In genomic region chr1:11784993-11785769, GRCh38 we compare ENCODE assay signal across 2 cellular contexts.
TF ChIP-seq lines count a peak whose summit lies in the region.

No MANE protein-coding gene starts in this region.

TF ChIP-seq in IMR-90, 13 proteins besides CTCF, POLR2A, EP300 and RAD21:
- TF ChIP-seq MAZ (IDR thresholded peaks at IDR 0.05; ENCODE audit: borderline replicate concordance, low read depth, low read length) (peak; percentile 37; the same call in 1 of the 2 replicates), SMC3 (IDR thresholded peaks at IDR 0.05; ENCODE audit: low read depth, low read length) (peak; percentile 41; the same call in 1 of the 2 replicates), ELK1 (IDR thresholded peaks at IDR 0.05; ENCODE audit: borderline replicate concordance, low read depth, low read length) (no peak), FOS (IDR thresholded peaks at IDR 0.05; ENCODE audit: low read depth, low read length) (no peak), RFX5 (IDR thresholded peaks at IDR 0.05; ENCODE audit: low read depth, low read length) (no peak), NFE2L2 (IDR thresholded peaks at IDR 0.05; ENCODE audit: low read depth, low read length) (no peak)

TF ChIP-seq in H1, 55 proteins besides CTCF, POLR2A, EP300 and RAD21:
- TF ChIP-seq TBP (IDR thresholded peaks at IDR 0.05; ENCODE audit: low read depth, low read length), result peak; percentile 52; the same call in 1 of the 2 replicates
- TF ChIP-seq ASH2L (IDR thresholded peaks at IDR 0.05; ENCODE audit: low read length), result peak; percentile 40
- peak; percentile 49; the same call in 1 of the 2 replicates for TF ChIP-seq TAF1 (IDR thresholded peaks at IDR 0.05; ENCODE audit: low read depth, low read length)
- TF ChIP-seq CHD2 (IDR thresholded peaks at IDR 0.05; ENCODE audit: low read length), result no peak
- no peak for TF ChIP-seq SUZ12 (IDR thresholded peaks at IDR 0.05; ENCODE audit: low read length)
- no peak for TF ChIP-seq SAP30 (IDR thresholded peaks at IDR 0.05; ENCODE audit: insufficient read depth, insufficient replicate concordance, low read length)
- TF ChIP-seq HDAC2 (IDR thresholded peaks at IDR 0.05; ENCODE audit: borderline replicate concordance in 1 of 2, low read depth in 2 of 2, low read length in 2 of 2), result peak in 1 of 2 experiments; percentile 66; a peak in 1 of 4 replicates
- 0 out of 2 replicates have a peak, but pooled peaks have one; percentile 3 for TF ChIP-seq SRF (IDR thresholded peaks at IDR 0.05; ENCODE audit: low read depth, low read length)
- no peak for TF ChIP-seq CBX5 (IDR thresholded peaks at IDR 0.05; ENCODE audit: low read depth, low read length)
- 0 out of 2 replicates have a peak, but pooled peaks have one; percentile 51 for TF ChIP-seq YY1 (IDR thresholded peaks at IDR 0.05; ENCODE audit: low read depth, low read length)
- TF ChIP-seq SIN3A (conservative IDR thresholded peaks at IDR 0.05 in 1 of 2, IDR thresholded peaks at IDR 0.05 in 1 of 2; ENCODE audit: low read depth in 1 of 2, low read length in 2 of 2), result peak in 1 of 2 experiments; percentile 52; a peak in 2 of 4 replicates
- TF ChIP-seq TEAD4 (IDR thresholded peaks at IDR 0.05; ENCODE audit: low read depth, low read length), result peak; percentile 46; the same call in 1 of the 2 replicates
- 0 out of 2 replicates have a peak, but pooled peaks have one; percentile 22 for TF ChIP-seq KDM1A (IDR thresholded peaks at IDR 0.05; ENCODE audit: borderline replicate concordance, low read length)
- TF ChIP-seq RNF2 (IDR thresholded peaks at IDR 0.05; ENCODE audit: borderline replicate concordance, low read depth, low read length, missing control alignments, poor library complexity, severe bottlenecking), result no peak
- peak; percentile 60 for TF ChIP-seq CREB1 (IDR thresholded peaks at IDR 0.05)
- no peak for TF ChIP-seq HDAC6 (IDR thresholded peaks at IDR 0.05; ENCODE audit: low read depth, low read length)
- TF ChIP-seq BCL11A (IDR thresholded peaks at IDR 0.05; ENCODE audit: low read depth in 2 of 2, low read length in 2 of 2), result no peak
- peak; percentile 58; the same call in 1 of the 2 replicates for TF ChIP-seq GABPA (IDR thresholded peaks at IDR 0.05; ENCODE audit: borderline replicate concordance, insufficient read depth, low read length)
- TF ChIP-seq E2F6 (IDR thresholded peaks at IDR 0.05), result no peak
- TF ChIP-seq EGR1 (IDR thresholded peaks at IDR 0.05; ENCODE audit: borderline replicate concordance, low read depth, low read length), result peak; percentile 57; the same call in 1 of the 2 replicates
- no peak for TF ChIP-seq CHD7 (IDR thresholded peaks at IDR 0.05; ENCODE audit: insufficient replicate concordance, low read length)
- peak; percentile 54 for TF ChIP-seq TAF7 (optimal IDR thresholded peaks at IDR 0.05; ENCODE audit: borderline replicate concordance, low read depth, low read length)
- TF ChIP-seq NANOG (IDR thresholded peaks at IDR 0.05; ENCODE audit: insufficient read depth, low read depth, low read length, poor library complexity, severe bottlenecking), result peak; percentile 14
- TF ChIP-seq FOSL1 (IDR thresholded peaks at IDR 0.05; ENCODE audit: insufficient read depth, low read depth, low read length), result peak; percentile 91
- 0 out of 2 replicates have a peak, but pooled peaks have one; percentile 37 for TF ChIP-seq TCF12 (IDR thresholded peaks at IDR 0.05; ENCODE audit: low read depth, low read length)
- no peak for TF ChIP-seq RFX5 (IDR thresholded peaks at IDR 0.05; ENCODE audit: borderline replicate concordance, low read depth, low read length)
- no peak for TF ChIP-seq BACH1 (IDR thresholded peaks at IDR 0.05; ENCODE audit: low read length)
- TF ChIP-seq MAX (IDR thresholded peaks at IDR 0.05), result peak; percentile 41
